In the genomic region with DNA sequence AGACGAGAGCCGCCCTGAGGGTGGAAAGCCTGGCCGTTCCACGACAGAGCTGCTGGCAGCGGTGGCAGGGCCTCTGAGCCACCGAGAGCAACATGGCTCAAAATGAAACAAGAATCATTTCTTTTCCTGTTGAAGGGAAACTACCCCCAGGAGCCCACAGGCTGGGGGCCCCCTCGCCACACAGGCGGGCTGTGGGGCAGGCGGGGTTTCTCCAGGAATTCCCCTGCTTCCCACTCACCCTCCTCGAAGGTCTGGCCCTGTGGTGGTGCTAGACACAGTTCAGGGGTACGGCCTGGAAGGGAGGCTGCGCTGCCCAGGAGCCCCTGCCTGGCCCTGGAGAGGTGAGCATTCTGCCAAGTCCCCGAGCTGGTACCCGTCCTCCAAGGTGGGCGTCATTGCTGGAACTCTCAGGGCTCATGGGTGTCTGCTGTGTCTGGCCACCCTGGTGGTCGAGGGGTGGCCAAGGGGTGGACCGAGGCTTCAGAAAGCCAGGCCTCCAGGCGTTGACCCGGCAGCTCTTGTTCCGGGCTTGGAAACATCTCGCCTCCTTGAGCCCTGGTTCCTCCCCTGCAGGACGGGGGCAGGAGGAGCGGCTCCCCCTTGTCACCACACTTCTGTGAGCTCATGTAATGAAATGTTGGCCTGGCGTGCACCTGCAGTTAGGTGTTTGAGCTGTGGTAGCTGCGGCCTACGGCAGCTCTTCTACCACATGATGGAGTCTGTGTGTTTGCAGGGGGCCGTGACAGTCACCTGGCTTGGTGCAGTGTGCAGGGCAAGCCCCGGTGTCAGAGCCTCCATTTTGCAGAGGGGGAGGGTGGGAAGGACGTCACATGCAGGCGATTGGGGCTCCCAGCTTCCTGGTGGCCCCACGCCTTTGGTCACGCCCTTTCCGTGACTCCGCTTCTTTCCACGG, we compare ENCODE assay signal across 8 cellular contexts.
A peak's percentile ranks its signal among the peaks of the same experiment; 100 is the strongest.
DNase-seq lines count a peak whose midpoint lies in the region; ATAC-seq and TF ChIP-seq lines count a peak whose summit lies in the region.

No MANE protein-coding gene starts in this region.

- TF ChIP-seq CTCF in nephron progenitor cell (IDR thresholded peaks at IDR 0.05) = no peak

- no peaks in the 10 kb centered on the region for H3K36me3 ChIP-seq in aorta (ENCODE audit: control insufficient read depth in 1 of 2, insufficient read depth in 2 of 2, low read length in 1 of 2)

- no peak overlapping the region for H3K27ac ChIP-seq in aorta (ENCODE audit: low read depth in 1 of 2, low read length in 2 of 2)

- no peaks in the 10 kb centered on the region for H3K27me3 Mint-ChIP-seq in nephron progenitor cell (ENCODE audit: low read depth, poor library complexity)

- peaks cover 29% of the 10 kb centered on the region for H3K4me1 Mint-ChIP-seq in nephron progenitor cell

- no peaks in the 10 kb centered on the region for H3K36me3 Mint-ChIP-seq in nephron progenitor cell (ENCODE audit: low read depth)

- DNase-seq in activated T-helper 1 cell treated with anti-CD3 and anti-CD28 coated beads, Interleukin-2, amount 50 U/mL, for 16 hours (ENCODE audit: low read depth in 1 of 2, low spot score in 1 of 2) = peak; percentile 20 to 66
- peak; percentile 37 to 72 for DNase-seq in stimulated activated CD4-positive, alpha-beta T cell treated with anti-CD3 and anti-CD28 coated beads, Interleukin-1b, Interleukin-23, amount 100 ng/mL, for 4 hours (ENCODE audit: low read depth in 2 of 2)
- DNase-seq in nephron progenitor cell (no peak), LoVo (ENCODE audit: low spot score) (no peak), NCI-H1417 treated with DMSO at 0.1 percent for 48 hours (lab: John Stamatoyannopoulos, UW) (no peak), aorta (no peak)

- no peaks in the 10 kb centered on the region for H3K4me1 ChIP-seq in aorta (ENCODE audit: control insufficient read depth in 1 of 2, insufficient read depth in 2 of 2, low read length in 2 of 2)

- H3K4me3 ChIP-seq in aorta (ENCODE audit: low read length in 2 of 2) = no peak overlapping the region

- H3K27me3 ChIP-seq in aorta (ENCODE audit: control insufficient read depth in 1 of 2, insufficient read depth in 2 of 2, low read length in 1 of 2) = no peaks in the 10 kb centered on the region

- ATAC-seq in GM19395 (IDR thresholded peaks at IDR 0.05; ENCODE audit: unreplicated experiment) (peak; percentile 61), HG03442 (IDR thresholded peaks at IDR 0.05; ENCODE audit: unreplicated experiment) (peak; percentile 27), aorta (ENCODE audit: low FRiP score) (no peak)

- no peak overlapping the region for H3K27ac Mint-ChIP-seq in nephron progenitor cell

- H3K4me3 Mint-ChIP-seq in nephron progenitor cell = no peak overlapping the region

- H3K9me3 Mint-ChIP-seq in nephron progenitor cell = no peaks in the 10 kb centered on the region

- intact Hi-C loops in aorta (cut with DNase I) = no loop called here

- H3K9me3 ChIP-seq in aorta (ENCODE audit: control insufficient read depth, low read length) = no peaks in the 10 kb centered on the region

- 87 to 88% methylated on average over 34 to 35 of the region's 35 CpGs for WGBS in aorta, 2 donors

Comparison
In these comparisons a context has a peak if more than half of its experiments do, and no peak if none do; other contexts are left out.
1. DNase-seq: peak in activated T-helper 1 cell treated with anti-CD3 and anti-CD28 coated beads, Interleukin-2, amount 50 U/mL, for 16 hours (2 of 2) and stimulated activated CD4-positive, alpha-beta T cell treated with anti-CD3 and anti-CD28 coated beads, Interleukin-1b, Interleukin-23, amount 100 ng/mL, for 4 hours (2 of 2); none in nephron progenitor cell (single experiment), LoVo (single experiment), NCI-H1417 treated with DMSO at 0.1 percent for 48 hours (single experiment) and aorta (0 of 2).